8 cellular contexts compared by ENCODE assay signal in genomic region chr14:100417466-100417865, GRCh38. TPM values are rescaled to one million over a fixed set of nuclear protein-coding genes. Genes with fewer than 3 reads are reported as not detected.
A peak's percentile ranks its signal among the peaks of the same experiment; 100 is the strongest.
DNase-seq lines count a peak whose midpoint lies in the region; ATAC-seq and TF ChIP-seq lines count a peak whose summit lies in the region.

No MANE protein-coding gene starts in this region.

- H3K9me3 Mint-ChIP-seq in chondrocyte (ENCODE audit: low read depth): no peaks in the 10 kb centered on the region

- peaks cover 44% of the 10 kb centered on the region for H3K4me1 Mint-ChIP-seq in chondrocyte (ENCODE audit: low read depth)

- peak; percentile 73 for DNase-seq in DMS53 (lab: John Stamatoyannopoulos, UW)
- peak; percentile 40 for DNase-seq in NCI-H446 treated with DMSO at 0.1 percent for 48 hours (lab: John Stamatoyannopoulos, UW)
- no peak for DNase-seq in chondrocyte (ENCODE audit: low spot score)
- DNase-seq in left lobe of liver (ENCODE audit: low spot score): no peak
- peak; percentile 74 for DNase-seq in ureter (ENCODE audit: low spot score)
- no peak for DNase-seq in NOMO-1 treated with DMSO at 0.1 percent for 48 hours (lab: John Stamatoyannopoulos, UW; ENCODE audit: unreplicated experiment)
- DNase-seq in NCI-H1048 (lab: John Stamatoyannopoulos, UW): no peak
- no peak for DNase-seq in activated CD8-positive, alpha-beta memory T cell treated with anti-CD3 and anti-CD28 coated beads, Interleukin-2, amount 50 U/mL, for 4 hours

- TF ChIP-seq CTCF in chondrocyte (IDR thresholded peaks at IDR 0.05): peak; percentile 88

- H3K27me3 Mint-ChIP-seq in chondrocyte (ENCODE audit: low read depth): no peaks in the 10 kb centered on the region

- peak overlapping the region; percentile 72 for H3K27ac Mint-ChIP-seq in chondrocyte (ENCODE audit: unreplicated experiment)

- no peak overlapping the region for H3K4me3 Mint-ChIP-seq in chondrocyte (ENCODE audit: unreplicated experiment)

- ATAC-seq in left lobe of liver: peak; percentile 79

- peaks cover 2% of the 10 kb centered on the region for H3K36me3 Mint-ChIP-seq in chondrocyte (ENCODE audit: low read depth)

RNA-seq across cellular contexts. Expression of gene WDR25, which starts 41.2 kb away (rescaled TPM):
- total RNA-seq in chondrocyte (11.4 to 15.7 TPM (median 14.5 TPM) in 3 replicates), left lobe of liver (5.0 TPM), ureter (14.7 TPM)

Comparison
In these comparisons a context has a peak if more than half of its experiments do, and no peak if none do; other contexts are left out.
1. DNase-seq: peak in DMS53 (single experiment), NCI-H446 treated with DMSO at 0.1 percent for 48 hours (single experiment) and ureter (single experiment); none in chondrocyte (single experiment), left lobe of liver (single experiment), NOMO-1 treated with DMSO at 0.1 percent for 48 hours (single experiment), NCI-H1048 (single experiment) and activated CD8-positive, alpha-beta memory T cell treated with anti-CD3 and anti-CD28 coated beads, Interleukin-2, amount 50 U/mL, for 4 hours (single experiment).